1 cellular context compared by ENCODE assay signal in genomic region chr2:33178209-33178608, GRCh38.
TF ChIP-seq lines count a peak whose summit lies in the region.

No MANE protein-coding gene starts in this region.

TF ChIP-seq in K562, 482 proteins besides CTCF, POLR2A, EP300 and RAD21 (continued from another document):
- no peak for TF ChIP-seq TRIM25 (IDR thresholded peaks at IDR 0.05; ENCODE audit: borderline replicate concordance)
- peak; percentile 10 for TF ChIP-seq RBM25 (IDR thresholded peaks at IDR 0.05; ENCODE audit: low read depth, low read length, severe bottlenecking)
- 0 out of 2 replicates have a peak, but pooled peaks have one; percentile 26 for TF ChIP-seq CBFA2T3 (IDR thresholded peaks at IDR 0.05)
